1 cellular context compared by ENCODE assay signal in genomic region chr18:37563810-37564511, GRCh38.
TF ChIP-seq lines count a peak whose summit lies in the region.

No MANE protein-coding gene starts in this region.

TF ChIP-seq in H1, 55 proteins besides CTCF, POLR2A, EP300 and RAD21 (continued from another document):
- TF ChIP-seq CHD7 (IDR thresholded peaks at IDR 0.05; ENCODE audit: insufficient replicate concordance, low read length) = no peak
